ENCODE assay signal across 8 cellular contexts in genomic region chr3:122681294-122682015, GRCh38. TPM values are rescaled to one million over a fixed set of nuclear protein-coding genes. Genes with fewer than 3 reads are reported as not detected.
A peak's percentile ranks its signal among the peaks of the same experiment; 100 is the strongest.
DNase-seq lines count a peak whose midpoint lies in the region; ATAC-seq lines count a peak whose summit lies in the region.

No MANE protein-coding gene starts in this region.

- ATAC-seq in HG03159 (IDR thresholded peaks at IDR 0.05; ENCODE audit: unreplicated experiment) (no peak), GM19324 (IDR thresholded peaks at IDR 0.05; ENCODE audit: low FRiP score, unreplicated experiment) (no peak)

- peak overlapping the region; percentile 88 for H4K91ac ChIP-seq in trophoblast cell (ENCODE audit: low read depth, low read length)

- H3K27me3 ChIP-seq in trophoblast cell (ENCODE audit: insufficient read depth, low read length), result peaks cover 3% of the 10 kb centered on the region

- no peak overlapping the region for H2BK5ac ChIP-seq in trophoblast cell (ENCODE audit: low read depth, low read length, poor library complexity)

- no peaks in the 10 kb centered on the region for H3K36me3 ChIP-seq in trophoblast cell (ENCODE audit: control insufficient read depth in 1 of 2, insufficient read depth in 2 of 2, low read length in 2 of 2)

- peak overlapping the region; percentile 80 for H3K4me3 ChIP-seq in trophoblast cell (ENCODE audit: low read depth, low read length)

- H3K79me1 ChIP-seq in trophoblast cell (ENCODE audit: low read length), result peaks cover 6% of the 10 kb centered on the region

- no peak overlapping the region for H3K18ac ChIP-seq in trophoblast cell (ENCODE audit: low read length)

- H2AFZ ChIP-seq in trophoblast cell (ENCODE audit: insufficient read depth, low read length, poor library complexity), result peak overlapping the region; percentile 6

- H3K4me1 ChIP-seq in trophoblast cell (ENCODE audit: control insufficient read depth in 1 of 2, insufficient read depth in 2 of 2, low read length in 2 of 2), result peaks cover 0 to 2% of the 10 kb centered on the region in 2 experiments

- no peak overlapping the region for H2BK12ac ChIP-seq in trophoblast cell (ENCODE audit: low read length)

- peaks cover 1% of the 10 kb centered on the region for H3K9me3 ChIP-seq in trophoblast cell (ENCODE audit: insufficient read depth, low read depth, low read length)

- peak overlapping the region; percentile 56 for H4K12ac ChIP-seq in trophoblast cell (ENCODE audit: low read depth, low read length)

- peaks cover 4% of the 10 kb centered on the region for H3K79me2 ChIP-seq in trophoblast cell (ENCODE audit: control insufficient read depth, insufficient read depth, low read length, poor library complexity)

- no peak overlapping the region for H3K14ac ChIP-seq in trophoblast cell (ENCODE audit: low read length)

- H3K27ac ChIP-seq in trophoblast cell (ENCODE audit: low read depth, low read length), result no peak overlapping the region

- no peak overlapping the region for H3K9ac ChIP-seq in trophoblast cell (ENCODE audit: low read length)

- WGBS in trophoblast cell (ENCODE audit: extremely low coverage, insufficient coverage, insufficient read length), result no CpG with 5 or more reads among the region's 23 CpGs

- no peak overlapping the region for H2AK5ac ChIP-seq in trophoblast cell (ENCODE audit: low read length)

- H2BK120ac ChIP-seq in trophoblast cell (ENCODE audit: insufficient read depth, low read length, poor library complexity), result no peak overlapping the region

- no peak overlapping the region for H3K4ac ChIP-seq in trophoblast cell (ENCODE audit: low read depth, low read length)

- no peak overlapping the region for H3K23ac ChIP-seq in trophoblast cell (ENCODE audit: low read length)

- H4K8ac ChIP-seq in trophoblast cell (ENCODE audit: low read depth, low read length), result peak overlapping the region; percentile 62

- DNase-seq in EL, result peak; percentile 24
- peak; percentile 10 for DNase-seq in RPMI7951 (ENCODE audit: low read depth)
- peak; percentile 4 for DNase-seq in fibroblast of gingiva (ENCODE audit: low read depth)
- peak in 1 of 2 donors; percentile 9 for DNase-seq in trophoblast cell
- no peak for DNase-seq in A172 (ENCODE audit: low spot score)
- no peak for DNase-seq in midbrain (lab: John Stamatoyannopoulos, UW)

- peak overlapping the region; percentile 98 for H3K4me2 ChIP-seq in trophoblast cell (ENCODE audit: low read length)

RNA-seq across cellular contexts. Expression of gene PARP14, which starts 0.8 kb away (rescaled TPM):
- 73.7 and 113 TPM in 2 replicates for total RNA-seq in RPMI7951 (2014; rRNA removed; shearing (Covaris generic))
- 3.0 and 3.7 TPM in 2 replicates for polyA plus RNA-seq in trophoblast cell (2013)
- 20.4 and 22.6 TPM in 2 replicates for total RNA-seq in A172 (2014; rRNA removed; shearing (Covaris generic))

Comparison
In these comparisons a context has a peak if more than half of its experiments do, and no peak if none do; other contexts are left out.
1. DNase-seq: peak in EL (single experiment), RPMI7951 (single experiment) and fibroblast of gingiva (single experiment); none in A172 (single experiment) and midbrain (single experiment).